1 cellular context compared by ENCODE assay signal in genomic region chr9:127396253-127396807, GRCh38.
TF ChIP-seq lines count a peak whose summit lies in the region.

No MANE protein-coding gene starts in this region.

TF ChIP-seq in K562, 482 proteins besides CTCF, POLR2A, EP300 and RAD21 (continues in another document):
- TF ChIP-seq SP1 (CRISPR knock-in tag; IDR thresholded peaks at IDR 0.05) (no peak), EZH2 (IDR thresholded peaks at IDR 0.05; ENCODE audit: borderline replicate concordance, low read depth, low read length) (no peak), THAP7 (CRISPR knock-in tag; IDR thresholded peaks at IDR 0.05) (no peak), GTF2E2 (tag; IDR thresholded peaks at IDR 0.05) (no peak), MTF1 (CRISPR knock-in tag; IDR thresholded peaks at IDR 0.05; ENCODE audit: borderline replicate concordance) (no peak), ZNF511 (CRISPR knock-in tag; IDR thresholded peaks at IDR 0.05) (0 out of 2 replicates have a peak, but pooled peaks have one; percentile 44), ZBTB43 (CRISPR knock-in tag; IDR thresholded peaks at IDR 0.05) (no peak), IRF2 (CRISPR knock-in tag; IDR thresholded peaks at IDR 0.05) (no peak), ZEB2 (IDR thresholded peaks at IDR 0.05) (no peak), ZNF347 (CRISPR knock-in tag; IDR thresholded peaks at IDR 0.05; ENCODE audit: low read depth) (no peak), RERE (CRISPR knock-in tag; IDR thresholded peaks at IDR 0.05; ENCODE audit: borderline replicate concordance) (no peak), KDM4B (IDR thresholded peaks at IDR 0.05; ENCODE audit: borderline replicate concordance in 2 of 2, low read depth in 1 of 2) (no peak), RBM25 (IDR thresholded peaks at IDR 0.05; ENCODE audit: low read depth, low read length, severe bottlenecking) (peak; percentile 18), POLR3G (IDR thresholded peaks at IDR 0.05; ENCODE audit: extremely low read depth, insufficient read length, insufficient replicate concordance) (no peak), CHD2 (IDR thresholded peaks at IDR 0.05; ENCODE audit: low read depth, low read length) (peak; percentile 53; the same call in 1 of the 2 replicates), TGIF2 (CRISPR knock-in tag; IDR thresholded peaks at IDR 0.05) (no peak), ZSCAN29 (IDR thresholded peaks at IDR 0.05) (no peak), PHB2 (IDR thresholded peaks at IDR 0.05; ENCODE audit: low read depth) (no peak), CBFA2T2 (conservative IDR thresholded peaks at IDR 0.05) (no peak), FOXK1 (CRISPR knock-in tag; IDR thresholded peaks at IDR 0.05; ENCODE audit: borderline replicate concordance) (0 out of 2 replicates have a peak, but pooled peaks have one; percentile 8), ZNF551 (CRISPR knock-in tag; IDR thresholded peaks at IDR 0.05) (no peak), TEAD2 (tag; IDR thresholded peaks at IDR 0.05) (no peak), HLTF (IDR thresholded peaks at IDR 0.05) (no peak), NELFE (IDR thresholded peaks at IDR 0.05; ENCODE audit: insufficient read depth, insufficient read length) (no peak), KLF16 (IDR thresholded peaks at IDR 0.05) (no peak), HBP1 (CRISPR knock-in tag; IDR thresholded peaks at IDR 0.05) (no peak), ATF2 (CRISPR knock-in tag; IDR thresholded peaks at IDR 0.05) (no peak), MAFK (IDR thresholded peaks at IDR 0.05; ENCODE audit: low read length) (no peak), ZFX (CRISPR knock-in tag; IDR thresholded peaks at IDR 0.05) (no peak), ZNF785 (CRISPR knock-in tag; IDR thresholded peaks at IDR 0.05) (no peak), DIDO1 (tag; IDR thresholded peaks at IDR 0.05; ENCODE audit: low read depth) (no peak), ZNF280A (IDR thresholded peaks at IDR 0.05; ENCODE audit: low read depth, partially characterized antibody) (no peak), DNMT1 (IDR thresholded peaks at IDR 0.05) (no peak), CHD1 (IDR thresholded peaks at IDR 0.05; ENCODE audit: low read length) (no peak), RB1 (IDR thresholded peaks at IDR 0.05; ENCODE audit: low read depth) (peak; percentile 55; the same call in 1 of the 2 replicates), RBM22 (IDR thresholded peaks at IDR 0.05; ENCODE audit: low read depth, low read length, poor library complexity, severe bottlenecking) (no peak)
- TF ChIP-seq, protein P1, sequence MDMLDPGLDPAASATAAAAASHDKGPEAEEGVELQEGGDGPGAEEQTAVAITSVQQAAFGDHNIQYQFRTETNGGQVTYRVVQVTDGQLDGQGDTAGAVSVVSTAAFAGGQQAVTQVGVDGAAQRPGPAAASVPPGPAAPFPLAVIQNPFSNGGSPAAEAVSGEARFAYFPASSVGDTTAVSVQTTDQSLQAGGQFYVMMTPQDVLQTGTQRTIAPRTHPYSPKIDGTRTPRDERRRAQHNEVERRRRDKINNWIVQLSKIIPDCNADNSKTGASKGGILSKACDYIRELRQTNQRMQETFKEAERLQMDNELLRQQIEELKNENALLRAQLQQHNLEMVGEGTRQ (CRISPR knock-in tag; IDR thresholded peaks at IDR 0.05) = peak; percentile 85
- TF ChIP-seq, protein P2, sequence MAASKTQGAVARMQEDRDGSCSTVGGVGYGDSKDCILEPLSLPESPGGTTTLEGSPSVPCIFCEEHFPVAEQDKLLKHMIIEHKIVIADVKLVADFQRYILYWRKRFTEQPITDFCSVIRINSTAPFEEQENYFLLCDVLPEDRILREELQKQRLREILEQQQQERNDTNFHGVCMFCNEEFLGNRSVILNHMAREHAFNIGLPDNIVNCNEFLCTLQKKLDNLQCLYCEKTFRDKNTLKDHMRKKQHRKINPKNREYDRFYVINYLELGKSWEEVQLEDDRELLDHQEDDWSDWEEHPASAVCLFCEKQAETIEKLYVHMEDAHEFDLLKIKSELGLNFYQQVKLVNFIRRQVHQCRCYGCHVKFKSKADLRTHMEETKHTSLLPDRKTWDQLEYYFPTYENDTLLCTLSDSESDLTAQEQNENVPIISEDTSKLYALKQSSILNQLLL (CRISPR knock-in tag; IDR thresholded peaks at IDR 0.05; ENCODE audit: borderline replicate concordance) = no peak
- TF ChIP-seq, protein P3, sequence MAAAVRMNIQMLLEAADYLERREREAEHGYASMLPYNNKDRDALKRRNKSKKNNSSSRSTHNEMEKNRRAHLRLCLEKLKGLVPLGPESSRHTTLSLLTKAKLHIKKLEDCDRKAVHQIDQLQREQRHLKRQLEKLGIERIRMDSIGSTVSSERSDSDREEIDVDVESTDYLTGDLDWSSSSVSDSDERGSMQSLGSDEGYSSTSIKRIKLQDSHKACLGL (CRISPR knock-in tag; IDR thresholded peaks at IDR 0.05; ENCODE audit: borderline replicate concordance, poor library complexity, severe bottlenecking) = peak; percentile 28
- TF ChIP-seq, protein P4, sequence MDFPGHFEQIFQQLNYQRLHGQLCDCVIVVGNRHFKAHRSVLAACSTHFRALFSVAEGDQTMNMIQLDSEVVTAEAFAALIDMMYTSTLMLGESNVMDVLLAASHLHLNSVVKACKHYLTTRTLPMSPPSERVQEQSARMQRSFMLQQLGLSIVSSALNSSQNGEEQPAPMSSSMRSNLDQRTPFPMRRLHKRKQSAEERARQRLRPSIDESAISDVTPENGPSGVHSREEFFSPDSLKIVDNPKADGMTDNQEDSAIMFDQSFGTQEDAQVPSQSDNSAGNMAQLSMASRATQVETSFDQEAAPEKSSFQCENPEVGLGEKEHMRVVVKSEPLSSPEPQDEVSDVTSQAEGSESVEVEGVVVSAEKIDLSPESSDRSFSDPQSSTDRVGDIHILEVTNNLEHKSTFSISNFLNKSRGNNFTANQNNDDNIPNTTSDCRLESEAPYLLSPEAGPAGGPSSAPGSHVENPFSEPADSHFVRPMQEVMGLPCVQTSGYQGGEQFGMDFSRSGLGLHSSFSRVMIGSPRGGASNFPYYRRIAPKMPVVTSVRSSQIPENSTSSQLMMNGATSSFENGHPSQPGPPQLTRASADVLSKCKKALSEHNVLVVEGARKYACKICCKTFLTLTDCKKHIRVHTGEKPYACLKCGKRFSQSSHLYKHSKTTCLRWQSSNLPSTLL (IDR thresholded peaks at IDR 0.05) = no peak
- TF ChIP-seq, protein P5, sequence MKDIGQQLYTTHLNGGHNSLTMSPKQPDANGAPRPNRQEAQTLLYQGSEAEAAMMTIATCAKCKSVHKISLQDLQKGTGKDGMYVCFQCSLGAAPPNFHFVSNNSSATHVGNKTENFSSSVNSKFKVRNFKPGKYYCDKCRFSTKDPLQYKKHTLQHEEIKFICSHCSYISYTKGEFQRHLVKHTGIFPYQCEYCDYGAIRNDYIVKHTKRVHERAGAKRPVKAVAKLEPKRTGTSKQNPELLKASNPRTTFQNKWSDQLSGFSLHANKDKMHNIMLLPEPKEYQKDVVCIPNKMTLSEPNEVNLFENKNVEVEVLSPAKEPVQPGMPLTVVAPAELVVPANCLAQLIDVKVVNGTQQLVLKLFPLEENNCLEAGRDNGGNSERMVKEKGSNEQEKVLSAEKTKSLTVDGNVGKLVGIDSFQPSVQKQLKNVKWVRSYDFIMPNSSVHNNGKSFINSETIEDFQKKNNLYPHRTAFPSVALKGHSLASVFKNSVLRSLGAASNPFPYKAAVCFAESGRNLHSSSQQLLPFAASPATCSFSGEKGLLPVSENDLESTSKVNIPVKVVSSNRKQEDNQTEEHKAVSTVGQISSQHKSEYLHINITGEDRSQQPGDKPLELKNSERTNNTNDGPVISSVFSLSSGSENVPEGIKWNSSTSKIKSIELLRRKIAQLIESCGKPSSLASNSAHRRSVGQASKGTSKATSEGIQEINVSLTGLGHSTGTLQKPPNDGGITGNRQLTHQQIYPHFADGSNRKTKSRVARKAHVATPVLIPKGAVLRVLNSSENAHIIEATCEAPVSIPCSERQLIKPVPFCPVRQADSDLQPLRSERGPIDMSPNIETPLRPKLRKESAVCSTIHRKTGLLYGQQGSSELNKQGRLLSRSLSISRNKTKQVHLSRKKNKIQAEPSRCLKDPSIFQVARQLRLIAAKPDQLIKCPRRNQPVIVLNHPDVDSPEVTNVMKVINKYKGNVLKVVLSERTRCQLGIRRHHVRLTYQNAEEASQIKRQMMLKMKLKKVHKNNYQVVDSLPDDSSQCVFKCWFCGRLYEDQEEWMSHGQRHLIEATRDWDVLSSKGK (CRISPR knock-in tag; IDR thresholded peaks at IDR 0.05) = no peak
